In the genomic region with DNA sequence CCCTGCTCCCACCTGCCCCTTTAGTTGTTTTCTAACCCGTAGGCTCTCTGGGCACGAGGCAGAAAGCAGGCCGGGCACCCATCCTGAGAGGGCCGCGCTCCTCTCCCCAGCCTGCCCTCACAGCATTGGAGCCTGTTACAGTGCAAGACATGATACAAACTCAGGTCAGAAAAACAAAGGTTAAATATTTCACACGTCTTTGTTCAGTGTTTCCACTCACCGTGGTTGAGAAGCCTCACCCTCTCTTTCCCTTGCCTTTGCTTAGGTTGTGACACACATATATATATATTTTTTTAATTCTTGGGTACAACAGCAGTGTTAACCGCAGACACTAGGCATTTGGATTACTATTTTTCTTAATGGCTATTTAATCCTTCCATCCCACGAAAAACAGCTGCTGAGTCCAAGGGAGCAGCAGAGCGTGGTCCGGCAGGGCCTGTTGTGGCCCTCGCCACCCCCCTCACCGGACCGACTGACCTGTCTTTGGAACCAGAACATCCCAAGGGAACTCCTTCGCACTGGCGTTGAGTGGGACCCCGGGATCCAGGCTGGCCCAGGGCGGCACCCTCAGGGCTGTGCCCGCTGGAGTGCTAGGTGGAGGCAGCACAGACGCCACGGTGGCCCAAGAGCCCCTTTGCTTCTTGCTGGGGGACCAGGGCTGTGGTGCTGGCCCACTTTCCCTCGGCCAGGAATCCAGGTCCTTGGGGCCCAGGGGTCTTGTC, we compare ENCODE assay signal across 25 cellular contexts. TPM values are rescaled to one million over a fixed set of nuclear protein-coding genes. Genes with fewer than 3 reads are reported as not detected.
DNase-seq lines count a peak whose midpoint lies in the region; ATAC-seq, FAIRE-seq and TF ChIP-seq lines count a peak whose summit lies in the region.
"Had no signal": no experiment of that assay in that cellular context is flagged by ENCODE, and none has a peak within 500 bp of the region (broad histone marks: within the 10 kb centered on the region; RNA-seq: fewer than 3 reads in every experiment).

No MANE protein-coding gene starts in this region.

- ATAC-seq in DND-41 (ENCODE audit: insufficient read depth, low read depth) (no peak), HG02678 (IDR thresholded peaks at IDR 0.05; ENCODE audit: unreplicated experiment) (no peak), GM19452 (IDR thresholded peaks at IDR 0.05; ENCODE audit: unreplicated experiment) (no peak)
- ATAC-seq: A549, GM12878, Right ventricle myocardium inferior had no signal

- peaks cover 70% of the 10 kb centered on the region for H3K36me3 ChIP-seq in DND-41 (ENCODE audit: insufficient read depth, low read length)
- peaks cover 0 to 24% of the 10 kb centered on the region in 2 experiments for H3K36me3 ChIP-seq in endothelial cell of umbilical vein (ENCODE audit: control insufficient read depth in 2 of 2, extremely low read depth in 1 of 2, insufficient read depth in 2 of 2, low read length in 2 of 2)
- no peaks in the 10 kb centered on the region for H3K36me3 ChIP-seq in OCI-LY7 (ENCODE audit: insufficient read depth, low read length)

- no peaks in the 10 kb centered on the region for H3K27me3 Mint-ChIP-seq in neural crest cell (ENCODE audit: low read depth)
- H3K27me3 Mint-ChIP-seq: CD4-positive, alpha-beta memory T cell had no signal

- BruUV-seq in endothelial cell of umbilical vein (replicated peaks; lab: Mats Ljungman, UMichigan) (TSS peak; percentile 3), OCI-LY7 (replicated peaks; lab: Mats Ljungman, UMichigan) (no TSS peak)

- H3K4me3 Mint-ChIP-seq in neural crest cell, result no peak overlapping the region
- H3K4me3 Mint-ChIP-seq: CD4-positive, alpha-beta memory T cell had no signal

- no peak overlapping the region for H2AFZ ChIP-seq in DND-41 (ENCODE audit: low read depth, low read length)
- no peak overlapping the region for H2AFZ ChIP-seq in endothelial cell of umbilical vein (ENCODE audit: low read depth, low read length)
- no peak overlapping the region for H2AFZ ChIP-seq in OCI-LY7 (ENCODE audit: low read length)

- no peak overlapping the region for H3K4me3 ChIP-seq in DND-41 (ENCODE audit: low read depth in 1 of 2, low read length in 2 of 2)
- no peak overlapping the region for H3K4me3 ChIP-seq in endothelial cell of umbilical vein (replicated peaks in 1 of 3; ENCODE audit: insufficient read depth in 1 of 3, low read depth in 1 of 3, low read length in 3 of 3)
- no peak overlapping the region for H3K4me3 ChIP-seq in OCI-LY7 (ENCODE audit: low read depth, low read length, poor library complexity, severe bottlenecking)
- H3K4me3 ChIP-seq: A549, BLaER1, GM12878, Peyer's patch, SK-N-MC had no signal

- intact Hi-C loops in endothelial cell of umbilical vein (cut with micrococcal nuclease), result no loop called here
- intact Hi-C loops in OCI-LY7 (cut with micrococcal nuclease; ENCODE audit: unreplicated experiment), result no loop called here

- POLR2A ChIA-PET in endothelial cell of umbilical vein (lab: Charles Lee), result no interaction called here
- POLR2A ChIA-PET in OCI-LY7 (lab: Charles Lee), result no interaction called here

- H3K9ac ChIP-seq in DND-41 (ENCODE audit: low read depth, low read length), result no peak overlapping the region
- H3K9ac ChIP-seq in endothelial cell of umbilical vein (replicated peaks; ENCODE audit: extremely low read depth, insufficient read depth, low read length), result no peak overlapping the region
- H3K9ac ChIP-seq: BLaER1, KMS-11 had no signal

- H3K79me2 ChIP-seq in DND-41 (ENCODE audit: insufficient read depth, low read length) (peaks cover 41% of the 10 kb centered on the region), endothelial cell of umbilical vein (ENCODE audit: control insufficient read depth, insufficient read depth, low read length) (no peaks in the 10 kb centered on the region), OCI-LY7 (ENCODE audit: insufficient read depth, low read depth, low read length) (no peaks in the 10 kb centered on the region)

- H3K9me1 ChIP-seq in endothelial cell of umbilical vein (replicated peaks; ENCODE audit: control insufficient read depth, extremely low read depth, insufficient read depth, low read length), result no peaks in the 10 kb centered on the region

- H3K4me2 ChIP-seq in DND-41 (ENCODE audit: insufficient read depth, low read length), result no peak overlapping the region
- no peak overlapping the region for H3K4me2 ChIP-seq in endothelial cell of umbilical vein (ENCODE audit: insufficient read depth, low read length)
- H3K4me2 ChIP-seq in OCI-LY7 (ENCODE audit: low read length), result no peak overlapping the region
- H3K4me2 ChIP-seq: A549, BLaER1, KMS-11 had no signal

- CTCF ChIA-PET in endothelial cell of umbilical vein (lab: Charles Lee), result interaction anchor here (0.6 kb wide), 1 partner anchor 37 kb away, joined by 3 read pairs; no protein-coding TSS in a partner anchor
- CTCF ChIA-PET in OCI-LY7 (lab: Charles Lee; ENCODE audit: unreplicated experiment), result no interaction called here

- H3K9me2 ChIP-seq in OCI-LY7 (ENCODE audit: insufficient read depth, low read length), result no peaks in the 10 kb centered on the region

- DNase-seq in DND-41 (no peak), LHCN-M2 (ENCODE audit: low read depth) (peak; percentile 54), endothelial cell of umbilical vein (ENCODE audit: low read depth, low spot score) (no peak), neural crest cell (ENCODE audit: low read depth, low spot score) (no peak), OCI-LY7 (ENCODE audit: low spot score) (no peak), activated gamma-delta T cell (lab: John Stamatoyannopoulos, UW) (no peak)
- DNase-seq: Calu3; CD4-positive, alpha-beta memory T cell; EL; NCI-H1417 treated with DMSO at 0.1 percent for 48 hours; NCI-H187 treated with DMSO at 0.1 percent for 48 hours; NCI-H226; NCI-H524 treated with DMSO at 0.1 percent for 48 hours had no signal

- H3K27me3 ChIP-seq in DND-41 (ENCODE audit: insufficient read depth, low read length, poor library complexity) (no peaks in the 10 kb centered on the region), endothelial cell of umbilical vein (ENCODE audit: control insufficient read depth in 2 of 2, insufficient read depth in 2 of 2, low read length in 2 of 2) (no peaks in the 10 kb centered on the region)
- H3K27me3 ChIP-seq: BLaER1, Peyer's patch had no signal

- TF ChIP-seq CTCF in DND-41 (IDR thresholded peaks at IDR 0.05; ENCODE audit: borderline replicate concordance, extremely low read depth, low read length, poor library complexity, severe bottlenecking), result no peak
- TF ChIP-seq CTCF in endothelial cell of umbilical vein (IDR thresholded peaks at IDR 0.05; ENCODE audit: extremely low read depth in 1 of 2, insufficient read depth in 1 of 2, low read depth in 1 of 2, low read length in 2 of 2), result no peak
- TF ChIP-seq CTCF in neural crest cell (conservative IDR thresholded peaks at IDR 0.05), result no peak
- TF ChIP-seq CTCF in OCI-LY7 (conservative IDR thresholded peaks at IDR 0.05; ENCODE audit: low read length), result no peak

- no peak for FAIRE-seq in endothelial cell of umbilical vein (lab: Jason Lieb, UNC)
- FAIRE-seq: A549, GM12878, GM19239, H1 had no signal

- dilution Hi-C loops in endothelial cell of umbilical vein (cut with MboI; ENCODE audit: extremely low pct_ligation_motif_present, low sequenced_read_pairs), result no loop called here

- no peaks in the 10 kb centered on the region for H3K9me3 ChIP-seq in DND-41 (ENCODE audit: insufficient read depth, low read length, severe bottlenecking)
- H3K9me3 ChIP-seq in endothelial cell of umbilical vein (replicated peaks; ENCODE audit: control insufficient read depth, insufficient read depth, low read length), result no peaks in the 10 kb centered on the region
- H3K9me3 ChIP-seq in OCI-LY7 (ENCODE audit: low read length), result no peaks in the 10 kb centered on the region
- H3K9me3 ChIP-seq: Peyer's patch had no signal

- H3K27ac Mint-ChIP-seq in neural crest cell (ENCODE audit: unreplicated experiment), result peak overlapping the region; percentile 84
- H3K27ac Mint-ChIP-seq: CD4-positive, alpha-beta memory T cell had no signal

- H3K4me1 ChIP-seq in DND-41 (ENCODE audit: insufficient read depth, low read length) (peaks cover 40% of the 10 kb centered on the region), endothelial cell of umbilical vein (ENCODE audit: control insufficient read depth, extremely low read depth, insufficient read depth, low read length) (no peaks in the 10 kb centered on the region), OCI-LY7 (ENCODE audit: insufficient read depth, low read length, poor library complexity, severe bottlenecking) (no peaks in the 10 kb centered on the region)
- H3K4me1 ChIP-seq: A549 had no signal

- H3K4me1 Mint-ChIP-seq in neural crest cell, result no peaks in the 10 kb centered on the region
- H3K4me1 Mint-ChIP-seq: CD4-positive, alpha-beta memory T cell had no signal

- H3K36me3 Mint-ChIP-seq in neural crest cell (ENCODE audit: low read depth), result peaks cover 36% of the 10 kb centered on the region

- peaks cover 7% of the 10 kb centered on the region for H3K9me3 Mint-ChIP-seq in neural crest cell

- TF ChIP-seq POLR2A in endothelial cell of umbilical vein (IDR thresholded peaks at IDR 0.05; ENCODE audit: low read depth, low read length), result no peak

- no peaks in the 10 kb centered on the region for H4K20me1 ChIP-seq in DND-41 (ENCODE audit: insufficient read depth, low read length)
- H4K20me1 ChIP-seq in endothelial cell of umbilical vein (replicated peaks; ENCODE audit: control insufficient read depth, extremely low read depth, insufficient read depth, low read length), result no peaks in the 10 kb centered on the region
- no peaks in the 10 kb centered on the region for H4K20me1 ChIP-seq in OCI-LY7 (ENCODE audit: insufficient read depth, low read length)

- peak overlapping the region; percentile 37; the same call in 1 of the 2 replicates for H3K27ac ChIP-seq in DND-41 (ENCODE audit: low read length)
- H3K27ac ChIP-seq in endothelial cell of umbilical vein (ENCODE audit: insufficient read depth, low read depth, low read length), result no peak overlapping the region
- H3K27ac ChIP-seq in OCI-LY7 (ENCODE audit: low read depth, low read length, poor library complexity, severe bottlenecking), result no peak overlapping the region
- H3K27ac ChIP-seq: A549, BLaER1, KMS-11, Peyer's patch, SK-N-MC had no signal

TF ChIP-seq in endothelial cell of umbilical vein, 7 proteins besides CTCF, POLR2A, EP300 and RAD21 (continues in another document):
- no peak for TF ChIP-seq MYC (IDR thresholded peaks at IDR 0.05; ENCODE audit: low read depth, low read length)
- no peak for TF ChIP-seq GATA2 (IDR thresholded peaks at IDR 0.05; ENCODE audit: insufficient read depth, insufficient read length, low read depth, low read length)

RNA-seq across cellular contexts. Expression of a gene that starts 48.5 kb away (rescaled TPM):
- not detected in 2 replicates for total RNA-seq in LHCN-M2 (2014; rRNA removed)
- polyA plus RNA-seq in LHCN-M2 (2012), result not detected
- total RNA-seq in endothelial cell of umbilical vein, result not detected in 2 replicates
- not detected in 2 replicates for polyA plus RNA-seq in endothelial cell of umbilical vein
- not detected in 2 replicates for polyA plus RNA-seq in endothelial cell of umbilical vein (2011; cell fraction: cytosol; rRNA removed)
- not detected in 2 replicates for polyA plus RNA-seq in endothelial cell of umbilical vein (2011; cell fraction: nucleus; rRNA removed)
- polyA plus RNA-seq in endothelial cell of umbilical vein (2012), result not detected in 2 replicates
- polyA minus RNA-seq in endothelial cell of umbilical vein, result not detected in 2 replicates
- polyA minus RNA-seq in endothelial cell of umbilical vein (2011; cell fraction: cytosol; rRNA and poly(A)+ RNA removed), result not detected
- not detected in 2 replicates for polyA minus RNA-seq in endothelial cell of umbilical vein (2011; cell fraction: nucleus; rRNA and poly(A)+ RNA removed)
- not detected in 2 replicates for total RNA-seq in neural crest cell
- not detected in 2 replicates for total RNA-seq in OCI-LY7 (2014; rRNA removed; shearing (Covaris generic))
- not detected in 2 replicates for total RNA-seq in OCI-LY7 (2022)
- total RNA-seq: Calu3; CD4-positive, alpha-beta memory T cell; GM12878; MCF 10A; Peyer's patch had no signal
- polyA plus RNA-seq: A549; CD4-positive, alpha-beta memory T cell; GM12878 had no signal
